24 cellular contexts compared by ENCODE assay signal in genomic region chr3:192005989-192006388, GRCh38.
A peak's percentile ranks its signal among the peaks of the same experiment; 100 is the strongest.
DNase-seq lines count a peak whose midpoint lies in the region; FAIRE-seq and TF ChIP-seq lines count a peak whose summit lies in the region.
"Had no signal": no experiment of that assay in that cellular context is flagged by ENCODE, and none has a peak within 500 bp of the region (broad histone marks: within the 10 kb centered on the region; RNA-seq: fewer than 3 reads in every experiment).

No MANE protein-coding gene starts in this region.

- intact Hi-C loops in prostate gland (cut with DNase I) = no loop called here

- no peaks in the 10 kb centered on the region for H3K4me1 ChIP-seq in prostate gland (replicated peaks)
- H3K4me1 ChIP-seq: Caco-2, left ventricle myocardium inferior, psoas muscle, transverse colon had no signal

- TF ChIP-seq POLR2A in GM12891 (IDR thresholded peaks at IDR 0.05; ENCODE audit: low read depth, low read length) (no peak), prostate gland (IDR thresholded peaks at IDR 0.05) (no peak)

- no peak for TF ChIP-seq CTCF in VCaP (conservative IDR thresholded peaks at IDR 0.05)
- no peak for TF ChIP-seq CTCF in prostate gland (IDR thresholded peaks at IDR 0.05)

- H3K27ac ChIP-seq in VCaP (peak overlapping the region; percentile 28; the same call in 1 of the 2 replicates), prostate gland (no peak overlapping the region)
- H3K27ac ChIP-seq: dorsolateral prefrontal cortex, left ventricle myocardium inferior, neutrophil, psoas muscle, transverse colon had no signal

- WGBS in prostate gland = 0% methylated on average over 1 of the region's 1 CpG

- H3K4me3 ChIP-seq in prostate gland = no peak overlapping the region
- H3K4me3 ChIP-seq: dorsolateral prefrontal cortex, left ventricle myocardium inferior, psoas muscle, transverse colon had no signal

- H3K27me3 ChIP-seq in prostate gland (replicated peaks; ENCODE audit: insufficient read depth) = no peaks in the 10 kb centered on the region
- H3K27me3 ChIP-seq: dorsolateral prefrontal cortex, neutrophil, transverse colon had no signal

- H3K9me3 ChIP-seq in prostate gland = no peaks in the 10 kb centered on the region
- H3K9me3 ChIP-seq: Caco-2, left ventricle myocardium inferior, neutrophil, psoas muscle, transverse colon had no signal

- no peak for DNase-seq in GM12891 (ENCODE audit: insufficient read length, low spot score)
- peak; percentile 41 for DNase-seq in LoVo (ENCODE audit: low spot score)
- DNase-seq in prostate gland (ENCODE audit: low spot score) = peak; percentile 86
- DNase-seq in NCI-H1105 (lab: John Stamatoyannopoulos, UW) = no peak
- no peak for DNase-seq in stimulated activated naive CD4-positive, alpha-beta T cell (lab: John Stamatoyannopoulos, UW)
- no peak for DNase-seq in NCI-H345 treated with DMSO at 0.1 percent for 48 hours (lab: John Stamatoyannopoulos, UW; ENCODE audit: unreplicated experiment)
- DNase-seq: activated CD4-positive, alpha-beta T cell treated with anti-CD3 and anti-CD28 coated beads, Interleukin-2, amount 50 U/mL, for 1 hour; activated naive CD8-positive, alpha-beta T cell treated with anti-CD3 and anti-CD28 coated beads, Interleukin-2, amount 50 U/mL, for 24 hours; activated T-cell treated with anti-CD3 and anti-CD28 coated beads, Interleukin-2, amount 50 U/mL, for 4 hours; C1 segment of cervical spinal cord; Caco-2; DND-41; dorsolateral prefrontal cortex; left ventricle myocardium inferior; NCI-H1436; NCI-H2107; NCI-H446; psoas muscle; SHP77; transverse colon had no signal

- FAIRE-seq in GM12891 (lab: Jason Lieb, UNC) = no peak
- FAIRE-seq: H1, islet of Langerhans had no signal

- no peaks in the 10 kb centered on the region for H3K36me3 ChIP-seq in prostate gland
- H3K36me3 ChIP-seq: left ventricle myocardium inferior, neutrophil, transverse colon had no signal

TF ChIP-seq in GM12891, 5 proteins besides CTCF, POLR2A, EP300 and RAD21:
- TF ChIP-seq SPI1 (IDR thresholded peaks at IDR 0.05; ENCODE audit: low read depth, low read length) (peak; percentile 57), PAX5 (IDR thresholded peaks at IDR 0.05; ENCODE audit: insufficient read depth, low read length, severe bottlenecking) (no peak)

Comparison
In these comparisons a context has a peak if more than half of its experiments do, and no peak if none do; other contexts are left out.
1. DNase-seq: peak in LoVo (single experiment) and prostate gland (single experiment); none in GM12891 (single experiment), NCI-H1105 (single experiment), stimulated activated naive CD4-positive, alpha-beta T cell (0 of 6) and NCI-H345 treated with DMSO at 0.1 percent for 48 hours (single experiment).